In the genomic region with DNA sequence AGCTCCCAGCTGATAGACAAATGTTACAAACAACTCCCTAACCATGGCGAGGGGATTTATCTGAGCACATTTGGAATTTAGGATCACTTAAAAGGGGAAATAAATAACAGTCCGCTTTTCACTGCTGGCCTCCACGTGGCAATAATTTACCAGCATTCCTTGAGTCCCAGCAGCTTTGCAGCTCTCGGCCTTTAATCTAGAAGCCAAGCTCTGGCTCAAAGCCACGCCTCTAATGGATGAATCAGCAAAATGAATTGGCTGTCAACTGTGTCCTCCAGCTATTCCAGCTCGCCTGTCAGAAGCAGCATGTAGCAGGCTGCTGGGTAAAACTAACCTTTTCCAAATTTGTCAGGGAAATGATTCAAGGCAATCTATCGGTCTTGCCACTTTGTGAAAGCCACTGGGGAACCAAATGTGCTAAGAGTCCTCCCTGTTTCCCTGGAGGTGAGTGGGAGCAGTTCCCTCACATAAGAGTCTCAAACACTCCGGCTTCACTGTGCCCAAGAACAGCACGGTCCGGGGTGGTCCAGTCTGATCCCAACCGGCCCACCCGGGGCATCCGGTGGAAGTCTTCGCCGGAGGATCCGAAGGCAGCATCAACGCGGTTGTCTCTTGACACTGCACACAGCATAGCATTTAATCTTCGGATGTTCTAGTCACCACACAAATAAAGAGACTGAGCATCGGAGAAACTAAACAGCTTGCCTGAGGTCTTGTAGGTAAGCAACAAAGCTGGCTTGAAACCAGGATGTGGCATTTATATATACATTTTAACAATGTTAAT, we compare ENCODE assay signal across 1 cellular context.
TF ChIP-seq lines count a peak whose summit lies in the region.

No MANE protein-coding gene starts in this region.

TF ChIP-seq in liver, 16 proteins besides CTCF, POLR2A, EP300 and RAD21 (continued from another document):
- TF ChIP-seq, protein P1, sequence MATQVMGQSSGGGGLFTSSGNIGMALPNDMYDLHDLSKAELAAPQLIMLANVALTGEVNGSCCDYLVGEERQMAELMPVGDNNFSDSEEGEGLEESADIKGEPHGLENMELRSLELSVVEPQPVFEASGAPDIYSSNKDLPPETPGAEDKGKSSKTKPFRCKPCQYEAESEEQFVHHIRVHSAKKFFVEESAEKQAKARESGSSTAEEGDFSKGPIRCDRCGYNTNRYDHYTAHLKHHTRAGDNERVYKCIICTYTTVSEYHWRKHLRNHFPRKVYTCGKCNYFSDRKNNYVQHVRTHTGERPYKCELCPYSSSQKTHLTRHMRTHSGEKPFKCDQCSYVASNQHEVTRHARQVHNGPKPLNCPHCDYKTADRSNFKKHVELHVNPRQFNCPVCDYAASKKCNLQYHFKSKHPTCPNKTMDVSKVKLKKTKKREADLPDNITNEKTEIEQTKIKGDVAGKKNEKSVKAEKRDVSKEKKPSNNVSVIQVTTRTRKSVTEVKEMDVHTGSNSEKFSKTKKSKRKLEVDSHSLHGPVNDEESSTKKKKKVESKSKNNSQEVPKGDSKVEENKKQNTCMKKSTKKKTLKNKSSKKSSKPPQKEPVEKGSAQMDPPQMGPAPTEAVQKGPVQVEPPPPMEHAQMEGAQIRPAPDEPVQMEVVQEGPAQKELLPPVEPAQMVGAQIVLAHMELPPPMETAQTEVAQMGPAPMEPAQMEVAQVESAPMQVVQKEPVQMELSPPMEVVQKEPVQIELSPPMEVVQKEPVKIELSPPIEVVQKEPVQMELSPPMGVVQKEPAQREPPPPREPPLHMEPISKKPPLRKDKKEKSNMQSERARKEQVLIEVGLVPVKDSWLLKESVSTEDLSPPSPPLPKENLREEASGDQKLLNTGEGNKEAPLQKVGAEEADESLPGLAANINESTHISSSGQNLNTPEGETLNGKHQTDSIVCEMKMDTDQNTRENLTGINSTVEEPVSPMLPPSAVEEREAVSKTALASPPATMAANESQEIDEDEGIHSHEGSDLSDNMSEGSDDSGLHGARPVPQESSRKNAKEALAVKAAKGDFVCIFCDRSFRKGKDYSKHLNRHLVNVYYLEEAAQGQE (IDR thresholded peaks at IDR 0.05), result peak; percentile 67
- TF ChIP-seq, protein P2, sequence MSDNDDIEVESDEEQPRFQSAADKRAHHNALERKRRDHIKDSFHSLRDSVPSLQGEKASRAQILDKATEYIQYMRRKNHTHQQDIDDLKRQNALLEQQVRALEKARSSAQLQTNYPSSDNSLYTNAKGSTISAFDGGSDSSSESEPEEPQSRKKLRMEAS (IDR thresholded peaks at IDR 0.05), result peak; percentile 98
- peak; percentile 77 to 91 for TF ChIP-seq RXRA (IDR thresholded peaks at IDR 0.05)
- TF ChIP-seq FOXA1 (IDR thresholded peaks at IDR 0.05), result no peak
- TF ChIP-seq TAF1 (conservative IDR thresholded peaks at IDR 0.05), result no peak
- TF ChIP-seq EGR1 (IDR thresholded peaks at IDR 0.05; ENCODE audit: low read depth in 2 of 2), result peak; percentile 17 to 34
- peak; percentile 92 for TF ChIP-seq YY1 (IDR thresholded peaks at IDR 0.05)
- TF ChIP-seq, protein P3, sequence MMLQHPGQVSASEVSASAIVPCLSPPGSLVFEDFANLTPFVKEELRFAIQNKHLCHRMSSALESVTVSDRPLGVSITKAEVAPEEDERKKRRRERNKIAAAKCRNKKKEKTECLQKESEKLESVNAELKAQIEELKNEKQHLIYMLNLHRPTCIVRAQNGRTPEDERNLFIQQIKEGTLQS (IDR thresholded peaks at IDR 0.05), result no peak
